ENCODE assay signal across 9 cellular contexts in the genomic region with DNA sequence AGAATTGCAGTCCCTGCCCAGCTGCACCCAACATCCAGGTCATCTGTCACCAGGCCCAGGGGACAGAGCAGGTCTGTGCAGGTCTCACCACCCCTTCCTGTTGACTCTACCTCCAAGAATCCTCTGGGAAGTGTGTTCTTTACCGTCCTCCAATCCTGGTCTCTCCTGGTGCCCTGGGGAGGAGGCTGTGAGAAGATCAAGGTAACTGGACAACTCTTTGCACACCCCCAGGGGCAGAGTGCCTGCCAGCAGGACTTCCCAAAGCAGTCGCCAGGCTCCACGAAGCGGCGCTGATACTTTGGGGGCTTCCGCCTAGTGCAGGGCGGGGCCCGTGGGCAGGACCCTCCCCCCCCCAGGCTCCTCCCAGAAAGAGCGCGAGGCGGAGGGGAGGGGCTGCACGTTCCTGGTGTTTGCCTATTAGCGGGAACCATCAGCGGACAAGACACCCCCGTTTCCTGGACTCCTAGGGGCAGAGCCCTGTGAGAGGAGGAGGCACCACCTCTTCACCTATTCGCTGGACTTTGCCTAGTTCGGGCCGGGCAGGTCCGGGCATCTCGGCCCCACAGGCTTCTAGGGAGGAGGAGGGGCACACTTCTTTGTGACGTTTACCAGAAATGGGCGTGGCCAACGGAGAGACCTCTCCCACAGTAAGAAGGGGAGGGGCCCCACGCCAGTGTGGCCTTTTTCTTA.
DNase-seq lines count a peak whose midpoint lies in the region; ATAC-seq and TF ChIP-seq lines count a peak whose summit lies in the region.
"Had no signal": no experiment of that assay in that cellular context is flagged by ENCODE, and none has a peak within 500 bp of the region (broad histone marks: within the 10 kb centered on the region; RNA-seq: fewer than 3 reads in every experiment).

No MANE protein-coding gene starts in this region.

- no peaks in the 10 kb centered on the region for H3K9me3 ChIP-seq in duodenal mucosa (ENCODE audit: control insufficient read depth in 1 of 2, low read length in 2 of 2)
- H3K9me3 ChIP-seq in mononuclear cell (ENCODE audit: low read depth, low read length): no peaks in the 10 kb centered on the region
- H3K9me3 ChIP-seq in PC-3 (ENCODE audit: low read length): no peaks in the 10 kb centered on the region

- WGBS in urinary bladder: 2% methylated on average over 24 of the region's 24 CpGs

- H3K9ac ChIP-seq in duodenal mucosa (ENCODE audit: low read depth in 1 of 2, low read length in 2 of 2) (peak overlapping the region in 1 of 2 donors; percentile 54), PC-3 (ENCODE audit: low read length) (no peak overlapping the region)

- BruUV-seq in PC-3 (replicated peaks; lab: Mats Ljungman, UMichigan): no TSS peak

- no peaks in the 10 kb centered on the region for H3K79me2 ChIP-seq in PC-3 (ENCODE audit: low read length)

- peaks cover 3 to 6% of the 10 kb centered on the region in 2 donors for H3K9me3 Mint-ChIP-seq in activated naive CD4-positive, alpha-beta T cell treated with anti-CD3 and anti-CD28 coated beads, Interleukin-2, amount 50 U/mL, for 72 hours

- H3K36me3 Mint-ChIP-seq in activated naive CD4-positive, alpha-beta T cell treated with anti-CD3 and anti-CD28 coated beads, Interleukin-2, amount 50 U/mL, for 72 hours: peaks cover 0 to 8% of the 10 kb centered on the region in 2 donors

- no peak overlapping the region for H2AFZ ChIP-seq in PC-3 (ENCODE audit: low read length)

- POLR2A ChIA-PET in PC-3 (lab: Charles Lee; ENCODE audit: unreplicated experiment): no interaction called here

- peak overlapping the region; percentile 26 for H3K27ac ChIP-seq in duodenal mucosa (ENCODE audit: low read depth, low read length)
- H3K27ac ChIP-seq in urinary bladder (ENCODE audit: low read depth): no peak overlapping the region
- no peak overlapping the region for H3K27ac ChIP-seq in PC-3 (ENCODE audit: low read length)

- no peak overlapping the region for H3K4me2 ChIP-seq in PC-3 (ENCODE audit: low read length)

- H3K36me3 ChIP-seq in duodenal mucosa (ENCODE audit: control insufficient read depth in 1 of 2, insufficient read depth in 2 of 2, low read length in 2 of 2) (no peaks in the 10 kb centered on the region), urinary bladder (ENCODE audit: insufficient read depth) (no peaks in the 10 kb centered on the region), PC-3 (ENCODE audit: low read depth, low read length) (no peaks in the 10 kb centered on the region)

- H3K4me3 ChIP-seq in duodenal mucosa (ENCODE audit: low read depth in 1 of 2, low read length in 2 of 2) (peak overlapping the region; percentile 36 to 56), mononuclear cell (ENCODE audit: low read length) (peak overlapping the region; percentile 19), urinary bladder (ENCODE audit: low read depth, low read length) (peak overlapping the region; percentile 20), PC-3 (ENCODE audit: low read length) (no peak overlapping the region)

- no peaks in the 10 kb centered on the region for H3K9me2 ChIP-seq in PC-3 (replicated peaks; ENCODE audit: low read length)

- no peak for TF ChIP-seq CTCF in PC-3 (conservative IDR thresholded peaks at IDR 0.05; ENCODE audit: low read depth, low read length)

- H3K4me1 ChIP-seq in duodenal mucosa (ENCODE audit: control insufficient read depth in 1 of 2, insufficient read depth in 2 of 2, low read length in 2 of 2) (no peaks in the 10 kb centered on the region), mononuclear cell (ENCODE audit: insufficient read depth, low read length) (no peaks in the 10 kb centered on the region), urinary bladder (ENCODE audit: insufficient read depth) (no peaks in the 10 kb centered on the region), PC-3 (ENCODE audit: insufficient read depth, low read length) (no peaks in the 10 kb centered on the region)

- no peaks in the 10 kb centered on the region for H4K20me1 ChIP-seq in PC-3 (ENCODE audit: low read length)

- H3K27me3 ChIP-seq in duodenal mucosa (ENCODE audit: control insufficient read depth in 1 of 2, insufficient read depth in 2 of 2, low read length in 2 of 2): no peaks in the 10 kb centered on the region
- peaks cover 2% of the 10 kb centered on the region for H3K27me3 ChIP-seq in mononuclear cell (ENCODE audit: insufficient read depth, low read length)
- peaks cover 32% of the 10 kb centered on the region for H3K27me3 ChIP-seq in PC-3 (ENCODE audit: low read length)

- ATAC-seq in activated naive CD4-positive, alpha-beta T cell treated with anti-CD3 and anti-CD28 coated beads, Interleukin-2, amount 50 U/mL, for 72 hours: peak; percentile 59 to 87
- ATAC-seq in PC-3: no peak

- CTCF ChIA-PET in PC-3 (lab: Charles Lee): no interaction called here

- DNase-seq in activated naive CD4-positive, alpha-beta T cell treated with anti-CD3 and anti-CD28 coated beads, Interleukin-2, amount 50 U/mL, for 72 hours (ENCODE audit: low spot score in 2 of 2): peak in 1 of 2 donors; percentile 33
- no peak for DNase-seq in activated naive CD4-positive, alpha-beta T cell treated with Interleukin-2 at 50 U/mL for 16 hours
- DNase-seq in PC-3: no peak
- DNase-seq in cerebellum (ENCODE audit: low spot score): no peak
- DNase-seq in activated gamma-delta T cell treated with Interleukin-2 at 50 U/mL for 16 hours: no peak
- DNase-seq: NCI-H187 had no signal

- peak overlapping the region in 1 of 2 donors; percentile 50 for H3K27ac Mint-ChIP-seq in activated naive CD4-positive, alpha-beta T cell treated with anti-CD3 and anti-CD28 coated beads, Interleukin-2, amount 50 U/mL, for 72 hours

- intact Hi-C loops in PC-3 (cut with micrococcal nuclease): no loop called here

- H3F3A ChIP-seq in PC-3 (ENCODE audit: low read length, unreplicated experiment): no peaks in the 10 kb centered on the region
